In the genomic region with DNA sequence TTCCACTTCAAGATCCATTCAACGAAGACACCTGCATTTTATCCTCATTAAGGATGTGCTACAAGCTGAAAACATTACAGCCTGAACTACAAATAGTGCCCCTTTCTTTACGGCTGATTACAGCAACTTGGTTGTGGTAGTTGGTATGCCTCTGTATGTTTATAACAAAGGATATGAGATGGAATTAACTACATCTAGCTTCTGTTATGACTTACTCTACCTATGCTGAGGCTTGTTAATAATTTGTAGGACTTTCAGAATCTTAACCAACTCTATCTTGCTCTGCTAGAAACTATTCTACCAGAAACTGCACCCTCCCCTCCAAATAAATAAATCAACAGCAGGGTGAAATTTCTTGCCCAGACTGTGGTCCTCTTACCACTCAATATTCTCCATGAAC, we compare ENCODE assay signal across 14 cellular contexts.
A peak's percentile ranks its signal among the peaks of the same experiment; 100 is the strongest.
DNase-seq lines count a peak whose midpoint lies in the region; ATAC-seq and TF ChIP-seq lines count a peak whose summit lies in the region.
"Had no signal": no experiment of that assay in that cellular context is flagged by ENCODE, and none has a peak within 500 bp of the region (broad histone marks: within the 10 kb centered on the region; RNA-seq: fewer than 3 reads in every experiment).

No MANE protein-coding gene starts in this region.

- H3K4me3 ChIP-seq in foreskin fibroblast (ENCODE audit: low read depth in 1 of 2, low read length in 2 of 2), result no peak overlapping the region
- H3K4me3 ChIP-seq: prostate gland had no signal

- peak; percentile 42 for ATAC-seq in GM18502 (IDR thresholded peaks at IDR 0.05; ENCODE audit: poor library complexity, unreplicated experiment)
- peak; percentile 87 for ATAC-seq in GM19438 (IDR thresholded peaks at IDR 0.05; ENCODE audit: low read depth, unreplicated experiment)
- ATAC-seq in HG02840 (IDR thresholded peaks at IDR 0.05; ENCODE audit: low FRiP score, unreplicated experiment), result peak; percentile 59
- peak; percentile 30 for ATAC-seq in HG03442 (IDR thresholded peaks at IDR 0.05; ENCODE audit: unreplicated experiment)
- ATAC-seq: activated CD8-positive, alpha-beta T cell treated with anti-CD3 and anti-CD28 coated beads, Interleukin-2, amount 10 ng/mL, durations not matched to agents 7 days and 5 days; left ventricle myocardium superior had no signal

- DNase-seq in T1000 (lab: John Stamatoyannopoulos, UW) (no peak), foreskin fibroblast (no peak), T-helper 9 cell (no peak), SIG-M5 (lab: John Stamatoyannopoulos, UW) (no peak)
- DNase-seq: activated CD8-positive, alpha-beta T cell treated with anti-CD3 and anti-CD28 coated beads, Interleukin-2, amount 10 ng/mL, durations not matched to agents 7 days and 5 days; left ventricle myocardium superior; NCI-H1694; NCI-H748 treated with DMSO at 0.1 percent for 48 hours; SW 1271 had no signal

- TF ChIP-seq CTCF in foreskin fibroblast (IDR thresholded peaks at IDR 0.05; ENCODE audit: low read depth, low read length), result no peak

Comparison
In these comparisons a context has a peak if more than half of its experiments do, and no peak if none do; other contexts are left out.
1. ATAC-seq: peak in every context shown above with its lines; median percentile 87 in GM19438; 59 in HG02840; 42 in GM18502; 30 in HG03442.